Comparison of ENCODE assay signal across 8 cellular contexts in genomic region chr9:128829477-128830251, GRCh38. TPM values are rescaled to one million over a fixed set of nuclear protein-coding genes. Genes with fewer than 3 reads are reported as not detected.
A peak's percentile ranks its signal among the peaks of the same experiment; 100 is the strongest.
DNase-seq lines count a peak whose midpoint lies in the region; ATAC-seq and TF ChIP-seq lines count a peak whose summit lies in the region.

TSS of gene SPOUT1 (minus strand) at chr9:128829794. CDS start at chr9:128829780, 14 bp downstream.

- H3K36me3 ChIP-seq in parathyroid adenoma (ENCODE audit: control insufficient read depth, insufficient read depth, low read length) (no peaks in the 10 kb centered on the region), tibial nerve (peaks cover 0 to 56% (median 0%) of the 10 kb centered on the region in 3 donors)

- ATAC-seq in HG02678 (IDR thresholded peaks at IDR 0.05; ENCODE audit: unreplicated experiment) (peak; percentile 98), Right ventricle myocardium superior (ENCODE audit: poor library complexity) (peak; percentile 99)
- peak; percentile 97 for ATAC-seq in activated naive CD8-positive, alpha-beta T cell treated with anti-CD3 and anti-CD28 coated beads, Interleukin-2, amount 50 U/mL, for 24 hours

- H3K4me1 ChIP-seq in parathyroid adenoma (no peaks in the 10 kb centered on the region), tibial nerve (peaks cover 0 to 24% (median 8%) of the 10 kb centered on the region in 4 donors)

- no peaks in the 10 kb centered on the region for H3K79me2 ChIP-seq in parathyroid adenoma

- intact Hi-C loops in Right ventricle myocardium superior (cut with DNase I): no loop called here

- H3K4me2 ChIP-seq in parathyroid adenoma (ENCODE audit: low read length): peak within 1 kb of the TSS; percentile 91

- no peak within 1 kb of the TSS for H3K9ac ChIP-seq in parathyroid adenoma

- no peaks in the 10 kb centered on the region for H3K27me3 Mint-ChIP-seq in activated naive CD8-positive, alpha-beta T cell treated with anti-CD3 and anti-CD28 coated beads, Interleukin-2, amount 50 U/mL, for 24 hours

- H3K27ac Mint-ChIP-seq in activated naive CD8-positive, alpha-beta T cell treated with anti-CD3 and anti-CD28 coated beads, Interleukin-2, amount 50 U/mL, for 24 hours: peak within 1 kb of the TSS; percentile 95

- 1 to 2% methylated on average over 27 of the region's 56 CpGs for WGBS in tibial nerve, 2 donors

- no peaks in the 10 kb centered on the region for H3K9me3 ChIP-seq in parathyroid adenoma (ENCODE audit: control insufficient read depth, low read length)
- no peaks in the 10 kb centered on the region for H3K9me3 ChIP-seq in tibial nerve

- H3K27me3 ChIP-seq in parathyroid adenoma (ENCODE audit: control insufficient read depth, insufficient read depth, low read length) (no peaks in the 10 kb centered on the region), tibial nerve (no peaks in the 10 kb centered on the region)

- H3K4me3 ChIP-seq in parathyroid adenoma (ENCODE audit: low read depth, low read length) (peak within 1 kb of the TSS; percentile 71), tibial nerve (peak within 1 kb of the TSS; percentile 91 to 99 (median 95))

- TF ChIP-seq POLR2A in GM10847 (IDR thresholded peaks at IDR 0.05; ENCODE audit: extremely low read depth, insufficient read length) (peak; percentile 89), tibial nerve (IDR thresholded peaks at IDR 0.05) (peak in 1 of 2 donors; percentile 55)

- peak within 1 kb of the TSS; percentile 80 for H2AFZ ChIP-seq in parathyroid adenoma

- H3K9me3 Mint-ChIP-seq in activated naive CD8-positive, alpha-beta T cell treated with anti-CD3 and anti-CD28 coated beads, Interleukin-2, amount 50 U/mL, for 24 hours: no peaks in the 10 kb centered on the region

- peaks cover 21% of the 10 kb centered on the region for H3K4me1 Mint-ChIP-seq in activated naive CD8-positive, alpha-beta T cell treated with anti-CD3 and anti-CD28 coated beads, Interleukin-2, amount 50 U/mL, for 24 hours

- peak in 1 of 2 donors; percentile 78 for TF ChIP-seq EP300 in tibial nerve (IDR thresholded peaks at IDR 0.05)

- H3K4me3 Mint-ChIP-seq in activated naive CD8-positive, alpha-beta T cell treated with anti-CD3 and anti-CD28 coated beads, Interleukin-2, amount 50 U/mL, for 24 hours: peak within 1 kb of the TSS; percentile 98

- peaks cover 25% of the 10 kb centered on the region for H3K36me3 Mint-ChIP-seq in activated naive CD8-positive, alpha-beta T cell treated with anti-CD3 and anti-CD28 coated beads, Interleukin-2, amount 50 U/mL, for 24 hours (ENCODE audit: low read depth)

- TF ChIP-seq CTCF in parathyroid adenoma (IDR thresholded peaks at IDR 0.05) (no peak), tibial nerve (IDR thresholded peaks at IDR 0.05) (peak in 1 of 5 experiments; percentile 26)

- peak within 1 kb of the TSS; percentile 24 for H3K27ac ChIP-seq in parathyroid adenoma
- peak within 1 kb of the TSS in 3 of 4 donors; percentile 81 to 91 (median 84) for H3K27ac ChIP-seq in tibial nerve

- DNase-seq in NCI-H128 (lab: John Stamatoyannopoulos, UW; ENCODE audit: unreplicated experiment) (peak; percentile 83), SW 1271 (lab: John Stamatoyannopoulos, UW) (peak; percentile 81 to 93), Right ventricle myocardium superior (peak; percentile 95), tibial nerve (ENCODE audit: low spot score in 2 of 2) (peak; percentile 88 to 92)
- peak; percentile 95 for DNase-seq in activated naive CD8-positive, alpha-beta T cell treated with anti-CD3 and anti-CD28 coated beads, Interleukin-2, amount 50 U/mL, for 24 hours

RNA-seq across cellular contexts. Expression of gene SPOUT1, which starts in this region (rescaled TPM):
- total RNA-seq in Right ventricle myocardium superior (15.8 TPM), tibial nerve (10 to 100 TPM; 26.4 to 71.7 (median 39.0) TPM)

Comparison
In these comparisons a context has a peak if more than half of its experiments do, and no peak if none do; other contexts are left out.
1. Peak in every context shown above with its lines: DNase-seq, ATAC-seq, H3K4me3 ChIP-seq and H3K27ac ChIP-seq.